Comparison of ENCODE assay signal across 20 cellular contexts in the genomic region with DNA sequence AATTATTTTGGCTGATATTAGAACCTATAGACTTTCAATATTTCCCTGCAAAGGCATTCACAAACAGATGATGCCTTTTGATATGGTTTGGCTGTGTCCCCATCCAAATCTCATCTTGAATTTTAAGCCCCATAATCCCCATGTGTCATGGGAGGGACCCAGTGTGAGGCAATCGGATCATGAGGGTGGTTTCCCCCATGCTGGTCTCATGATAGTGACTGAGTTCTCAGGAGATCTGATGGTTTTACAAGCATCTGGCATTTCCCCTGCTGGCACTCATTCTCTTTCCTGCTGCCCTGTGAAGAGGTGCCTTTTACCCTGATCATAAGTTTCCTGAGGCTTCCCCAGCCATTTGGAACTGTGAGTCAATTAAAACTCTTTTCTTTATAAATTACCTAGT. TPM values are rescaled to one million over a fixed set of nuclear protein-coding genes. Genes with fewer than 3 reads are reported as not detected.
DNase-seq lines count a peak whose midpoint lies in the region; ATAC-seq and TF ChIP-seq lines count a peak whose summit lies in the region.
"Had no signal": no experiment of that assay in that cellular context is flagged by ENCODE, and none has a peak within 500 bp of the region (broad histone marks: within the 10 kb centered on the region; RNA-seq: fewer than 3 reads in every experiment).

No MANE protein-coding gene starts in this region.

- H4K8ac ChIP-seq in mesenchymal stem cell (ENCODE audit: low read length): no peak overlapping the region

- no peak overlapping the region for H4K91ac ChIP-seq in mesenchymal stem cell (ENCODE audit: low read length)

- H2AFZ ChIP-seq in mesenchymal stem cell (ENCODE audit: low read depth, low read length): no peak overlapping the region
- H2AFZ ChIP-seq: GM23248 had no signal

- H2BK12ac ChIP-seq in mesenchymal stem cell (ENCODE audit: low read length in 2 of 2): no peak overlapping the region

- H2BK5ac ChIP-seq in mesenchymal stem cell (ENCODE audit: low read depth, low read length, poor library complexity, severe bottlenecking): no peak overlapping the region

- H3K36me3 ChIP-seq in A673 (ENCODE audit: insufficient read depth, low read length, poor library complexity, severe bottlenecking): no peaks in the 10 kb centered on the region
- no peaks in the 10 kb centered on the region for H3K36me3 ChIP-seq in mesenchymal stem cell (ENCODE audit: control insufficient read depth in 1 of 2, insufficient read depth in 2 of 2, low read depth in 1 of 2, low read length in 2 of 2)

- H2BK15ac ChIP-seq in mesenchymal stem cell (ENCODE audit: low read depth, poor library complexity, severe bottlenecking): no peak overlapping the region

- H3K9me3 ChIP-seq in A673 (ENCODE audit: low read depth, low read length, poor library complexity, severe bottlenecking): no peaks in the 10 kb centered on the region
- H3K9me3 ChIP-seq in mesenchymal stem cell (ENCODE audit: control insufficient read depth, low read length): no peaks in the 10 kb centered on the region

- DNase-seq in A673 (ENCODE audit: low spot score) (peak; percentile 28), NCI-H82 (lab: John Stamatoyannopoulos, UW) (peak; percentile 87), epithelial cell of esophagus (ENCODE audit: low read depth) (peak; percentile 56), mesenchymal stem cell (no peak), glomerular visceral epithelial cell (ENCODE audit: extremely low spot score) (no peak), DMS79 treated with DMSO at 0.1 percent for 48 hours (lab: John Stamatoyannopoulos, UW) (no peak)
- DNase-seq in activated effector memory CD4-positive, alpha-beta T cell treated with anti-CD3 and anti-CD28 coated beads, Interleukin-2, amount 50 U/mL, for 16 hours: no peak
- DNase-seq: C1 segment of cervical spinal cord, GF-D8, KG1, NCI-H1092, NCI-H1694, NCI-H2227 treated with DMSO at 0.1 percent for 48 hours, NCI-H526, SHP77 treated with DMSO at 0.1 percent for 48 hours had no signal

- H3K14ac ChIP-seq in mesenchymal stem cell (ENCODE audit: low read length in 2 of 2): no peak overlapping the region

- H3K27me3 ChIP-seq in A673 (replicated peaks; ENCODE audit: insufficient read depth, low read depth, low read length, poor library complexity) (peaks cover 17% of the 10 kb centered on the region), mesenchymal stem cell (ENCODE audit: control insufficient read depth in 1 of 2, insufficient read depth in 1 of 2, low read length in 2 of 2) (no peaks in the 10 kb centered on the region)

- no peak overlapping the region for H3K23ac ChIP-seq in mesenchymal stem cell (ENCODE audit: low read length in 2 of 2)

- TF ChIP-seq CTCF in A673 (conservative IDR thresholded peaks at IDR 0.05; ENCODE audit: low read depth, low read length): no peak
- no peak for TF ChIP-seq CTCF in epithelial cell of esophagus (IDR thresholded peaks at IDR 0.05; ENCODE audit: insufficient read depth, low read depth, low read length, missing control alignments)

- CTCF ChIA-PET in A673 (lab: Charles Lee): no interaction called here

- peak overlapping the region; percentile 78 for H3K9ac ChIP-seq in mesenchymal stem cell (ENCODE audit: low read length)
- H3K9ac ChIP-seq: GM23248 had no signal

- H3K4me2 ChIP-seq in mesenchymal stem cell (ENCODE audit: low read length, poor library complexity, severe bottlenecking): no peak overlapping the region

- WGBS in mesenchymal stem cell: 85% methylated on average over 1 of the region's 1 CpG

- BruUV-seq in A673 (replicated peaks; lab: Mats Ljungman, UMichigan): no TSS peak

- POLR2A ChIA-PET in A673 (lab: Charles Lee; ENCODE audit: low non-redundant PET): no interaction called here

- H3K27ac ChIP-seq in A673 (ENCODE audit: low read depth, low read length, poor library complexity, severe bottlenecking) (no peak overlapping the region), mesenchymal stem cell (ENCODE audit: low read length, poor library complexity, severe bottlenecking) (no peak overlapping the region)
- H3K27ac ChIP-seq: GM23248 had no signal

- intact Hi-C loops in A673 (cut with micrococcal nuclease; ENCODE audit: unreplicated experiment): no loop called here

- H3K4me1 ChIP-seq in A673 (ENCODE audit: insufficient read depth, low read length, poor library complexity, severe bottlenecking): no peaks in the 10 kb centered on the region
- H3K4me1 ChIP-seq in mesenchymal stem cell (ENCODE audit: control insufficient read depth, insufficient read depth, low read depth, low read length): no peaks in the 10 kb centered on the region

- no peak overlapping the region for H3K18ac ChIP-seq in mesenchymal stem cell (ENCODE audit: low read depth in 1 of 2, low read length in 2 of 2)

- no peaks in the 10 kb centered on the region for H3K79me1 ChIP-seq in mesenchymal stem cell (replicated peaks; ENCODE audit: low read length, poor library complexity, severe bottlenecking)

- H3K4me3 ChIP-seq in A673 (ENCODE audit: low read depth, low read length, poor library complexity, severe bottlenecking) (no peak overlapping the region), epithelial cell of esophagus (ENCODE audit: low read length) (no peak overlapping the region), mesenchymal stem cell (ENCODE audit: insufficient read depth in 1 of 2, low read depth in 1 of 2, low read length in 2 of 2) (peak overlapping the region in 1 of 2 experiments; percentile 61)
- H3K4me3 ChIP-seq: GM23248 had no signal

- H2BK120ac ChIP-seq in mesenchymal stem cell (ENCODE audit: low read depth, low read length): no peak overlapping the region

- H2AK5ac ChIP-seq in mesenchymal stem cell (ENCODE audit: low read length, severe bottlenecking): no peak overlapping the region

- ATAC-seq in GM21360 (IDR thresholded peaks at IDR 0.05; ENCODE audit: unreplicated experiment): no peak
- ATAC-seq: HepG2 had no signal

- no peak overlapping the region for H3K4ac ChIP-seq in mesenchymal stem cell (ENCODE audit: low read depth in 1 of 2, low read length in 2 of 2)

RNA-seq across cellular contexts. Expression of gene PNLIPRP3, which starts 9.3 kb away (rescaled TPM):
- not detected in 2 replicates for total RNA-seq in A673 (2021)
- not detected for polyA plus RNA-seq in mesenchymal stem cell (2013, experiment 1 of 2)
- not detected for polyA plus RNA-seq in mesenchymal stem cell (2013, experiment 2 of 2)
- total RNA-seq: A172, GM23248, HepG2, M059J had no signal
- polyA plus RNA-seq: GM23248, HepG2 had no signal

Comparison
In these comparisons a context has a peak if more than half of its experiments do, and no peak if none do; other contexts are left out.
1. DNase-seq: peak in A673 (single experiment), NCI-H82 (single experiment) and epithelial cell of esophagus (single experiment); none in mesenchymal stem cell (single experiment), glomerular visceral epithelial cell (single experiment), DMS79 treated with DMSO at 0.1 percent for 48 hours (single experiment) and activated effector memory CD4-positive, alpha-beta T cell treated with anti-CD3 and anti-CD28 coated beads, Interleukin-2, amount 50 U/mL, for 16 hours (single experiment).